Comparison of ENCODE assay signal across 16 cellular contexts in genomic region chr5:32928761-32929160, GRCh38.
"Had no signal": no experiment of that assay in that cellular context is flagged by ENCODE, and none has a peak within 500 bp of the region (broad histone marks: within the 10 kb centered on the region; RNA-seq: fewer than 3 reads in every experiment).

No MANE protein-coding gene starts in this region.

- H3K27me3 Mint-ChIP-seq: activated naive CD4-positive, alpha-beta T cell treated with anti-CD3 and anti-CD28 coated beads, Interleukin-2, amount 10 ng/mL, durations not matched to agents 7 days and 5 days; activated T-helper 17 cell treated with anti-CD3 and anti-CD28 coated beads, Interleukin-2, amount 50 U/mL, for 72 hours; brain; progenitor cell of endocrine pancreas; stimulated activated naive B cell treated with anti-CD40 and anti-IgM and Interleukin-4, amounts not matched to agents 10 μg/mL and 1 μg/mL and 100 μg/mL, for 72 hours had no signal

- H3K27me3 ChIP-seq: right lobe of liver, transverse colon had no signal

- H3K4me1 ChIP-seq: right lobe of liver, transverse colon had no signal

- H3K9me3 Mint-ChIP-seq: activated naive CD4-positive, alpha-beta T cell treated with anti-CD3 and anti-CD28 coated beads, Interleukin-2, amount 10 ng/mL, durations not matched to agents 7 days and 5 days; activated T-helper 17 cell treated with anti-CD3 and anti-CD28 coated beads, Interleukin-2, amount 50 U/mL, for 72 hours; brain; natural killer cell; stimulated activated naive B cell treated with anti-CD40 and anti-IgM and Interleukin-4, amounts not matched to agents 10 μg/mL and 1 μg/mL and 100 μg/mL, for 72 hours had no signal

- H3K36me3 ChIP-seq: right lobe of liver, transverse colon had no signal

- H3K27ac Mint-ChIP-seq: activated naive CD4-positive, alpha-beta T cell treated with anti-CD3 and anti-CD28 coated beads, Interleukin-2, amount 10 ng/mL, durations not matched to agents 7 days and 5 days; activated T-helper 17 cell treated with anti-CD3 and anti-CD28 coated beads, Interleukin-2, amount 50 U/mL, for 72 hours; brain; natural killer cell; progenitor cell of endocrine pancreas; stimulated activated naive B cell treated with anti-CD40 and anti-IgM and Interleukin-4, amounts not matched to agents 10 μg/mL and 1 μg/mL and 100 μg/mL, for 72 hours; WTC11 had no signal

- H3K36me3 Mint-ChIP-seq: activated naive CD4-positive, alpha-beta T cell treated with anti-CD3 and anti-CD28 coated beads, Interleukin-2, amount 10 ng/mL, durations not matched to agents 7 days and 5 days; brain; natural killer cell; stimulated activated naive B cell treated with anti-CD40 and anti-IgM and Interleukin-4, amounts not matched to agents 10 μg/mL and 1 μg/mL and 100 μg/mL, for 72 hours; WTC11 had no signal

- H3K4me3 ChIP-seq: right lobe of liver, transverse colon had no signal

- H3K4me3 Mint-ChIP-seq: activated naive CD4-positive, alpha-beta T cell treated with anti-CD3 and anti-CD28 coated beads, Interleukin-2, amount 10 ng/mL, durations not matched to agents 7 days and 5 days; activated T-helper 17 cell treated with anti-CD3 and anti-CD28 coated beads, Interleukin-2, amount 50 U/mL, for 72 hours; brain; natural killer cell; stimulated activated naive B cell treated with anti-CD40 and anti-IgM and Interleukin-4, amounts not matched to agents 10 μg/mL and 1 μg/mL and 100 μg/mL, for 72 hours; WTC11 had no signal

- H3K9me3 ChIP-seq: transverse colon had no signal

- ATAC-seq: activated T-helper 17 cell treated with anti-CD3 and anti-CD28 coated beads, Interleukin-2, amount 50 U/mL, for 72 hours; natural killer cell; right lobe of liver; stimulated activated naive B cell treated with anti-CD40 and anti-IgM and Interleukin-4, amounts not matched to agents 10 μg/mL and 1 μg/mL and 100 μg/mL, for 72 hours; WTC11 had no signal

- H3K27ac ChIP-seq: right lobe of liver, transverse colon had no signal

- H3K4me1 Mint-ChIP-seq: activated naive CD4-positive, alpha-beta T cell treated with anti-CD3 and anti-CD28 coated beads, Interleukin-2, amount 10 ng/mL, durations not matched to agents 7 days and 5 days; activated T-helper 17 cell treated with anti-CD3 and anti-CD28 coated beads, Interleukin-2, amount 50 U/mL, for 72 hours; brain; natural killer cell; stimulated activated naive B cell treated with anti-CD40 and anti-IgM and Interleukin-4, amounts not matched to agents 10 μg/mL and 1 μg/mL and 100 μg/mL, for 72 hours; WTC11 had no signal

- DNase-seq: activated CD4-positive, alpha-beta T cell treated with anti-CD3 and anti-CD28 coated beads for 48 hours; activated CD8-positive, alpha-beta memory T cell treated with anti-CD3 and anti-CD28 coated beads for 24 hours; activated naive CD4-positive, alpha-beta T cell treated with anti-CD3 and anti-CD28 coated beads, Interleukin-2, amount 10 ng/mL, durations not matched to agents 7 days and 5 days; dermis blood vessel endothelial cell; erythroblast; mammary epithelial cell; natural killer cell; nucleus accumbens; right lobe of liver; stimulated activated CD4-positive, alpha-beta T cell treated with anti-CD3 and anti-CD28 coated beads, Interleukin-2, amount 100 ng/mL, for 24 hours; stimulated activated naive B cell treated with anti-CD40 and anti-IgM and Interleukin-4, amounts not matched to agents 10 μg/mL and 1 μg/mL and 100 μg/mL, for 72 hours; transverse colon had no signal
